28 cellular contexts compared by ENCODE assay signal in genomic region chr19:48977061-48977460, GRCh38. TPM values are rescaled to one million over a fixed set of nuclear protein-coding genes. Genes with fewer than 3 reads are reported as not detected.
A peak's percentile ranks its signal among the peaks of the same experiment; 100 is the strongest.
DNase-seq lines count a peak whose midpoint lies in the region; ATAC-seq and TF ChIP-seq lines count a peak whose summit lies in the region.
"Had no signal": no experiment of that assay in that cellular context is flagged by ENCODE, and none has a peak within 500 bp of the region (broad histone marks: within the 10 kb centered on the region; RNA-seq: fewer than 3 reads in every experiment).

No MANE protein-coding gene starts in this region.

- no peaks in the 10 kb centered on the region for H3K27me3 ChIP-seq in heart right ventricle
- no peaks in the 10 kb centered on the region for H3K27me3 ChIP-seq in tibial artery
- H3K27me3 ChIP-seq in mammary epithelial cell (ENCODE audit: insufficient read depth, low read length) = no peaks in the 10 kb centered on the region
- H3K27me3 ChIP-seq: BE2C had no signal

- H3K4me1 ChIP-seq in heart right ventricle = peaks cover 3 to 40% (median 13%) of the 10 kb centered on the region in 9 donors
- H3K4me1 ChIP-seq in tibial artery = peaks cover 4 to 27% (median 12%) of the 10 kb centered on the region in 4 donors
- peaks cover 11% of the 10 kb centered on the region for H3K4me1 ChIP-seq in mammary epithelial cell (ENCODE audit: insufficient read depth, low read length)
- H3K4me1 ChIP-seq: BE2C had no signal

- TF ChIP-seq CTCF in heart right ventricle (IDR thresholded peaks at IDR 0.05) = no peak
- no peak for TF ChIP-seq CTCF in RWPE1 (conservative IDR thresholded peaks at IDR 0.05; ENCODE audit: low read depth)
- no peak for TF ChIP-seq CTCF in coronary artery (IDR thresholded peaks at IDR 0.05)
- TF ChIP-seq CTCF in tibial artery (IDR thresholded peaks at IDR 0.05) = no peak
- TF ChIP-seq CTCF in mammary epithelial cell (conservative IDR thresholded peaks at IDR 0.05 in 1 of 2, IDR thresholded peaks at IDR 0.05 in 1 of 2; ENCODE audit: extremely low read depth in 1 of 2, insufficient read depth in 1 of 2, low read depth in 1 of 2, low read length in 2 of 2) = no peak

- H3K9me3 ChIP-seq in heart right ventricle (no peaks in the 10 kb centered on the region), tibial artery (no peaks in the 10 kb centered on the region), mammary epithelial cell (replicated peaks; ENCODE audit: insufficient read depth, low read length) (no peaks in the 10 kb centered on the region)
- H3K9me3 ChIP-seq: BE2C had no signal

- no peak overlapping the region for H3K4me2 ChIP-seq in mammary epithelial cell (ENCODE audit: insufficient read depth, low read depth, low read length)

- in situ Hi-C loops in mammary epithelial cell (cut with MboI; ENCODE audit: low sequenced_read_pairs in 2 of 2) = loop anchor here in 1 of 2 donors (25.0 kb wide), 1 partner anchor 340 kb away; the partner anchor contains the start of genes CA11 and DBP

- POLR2A ChIA-PET in RWPE1 (lab: Yijun Ruan, JAX; ENCODE audit: low non-redundant PET) = interaction anchor here (0.6 to 0.7 kb wide), 2 partner anchors 9 to 17 kb away, joined by 5 to 6 read pairs; partner anchors contain the start of gene RUVBL2

- H3K4me3 ChIP-seq in heart right ventricle = no peak overlapping the region
- no peak overlapping the region for H3K4me3 ChIP-seq in coronary artery
- H3K4me3 ChIP-seq in tibial artery = no peak overlapping the region
- H3K4me3 ChIP-seq in mammary epithelial cell (replicated peaks in 1 of 3; ENCODE audit: insufficient read depth in 1 of 3, low read depth in 2 of 3, low read length in 3 of 3) = no peak overlapping the region
- H3K4me3 ChIP-seq: GM23248 had no signal

- dilution Hi-C loops in mammary epithelial cell (cut with HindIII; ENCODE audit: low sequenced_read_pairs) = no loop called here

- no peak overlapping the region for H3K9ac ChIP-seq in mammary epithelial cell (ENCODE audit: insufficient read depth, low read length)
- H3K9ac ChIP-seq: GM23248 had no signal

- H3K27ac ChIP-seq in heart right ventricle (peak overlapping the region in 7 of 10 donors; percentile 77 to 94 (median 91)), RWPE1 (peak overlapping the region; percentile 90), coronary artery (peak overlapping the region; percentile 4 to 97), tibial artery (peak overlapping the region; percentile 78 to 80), mammary epithelial cell (ENCODE audit: insufficient read depth, low read depth, low read length) (no peak overlapping the region)
- H3K27ac ChIP-seq: GM23248 had no signal

- ATAC-seq in heart right ventricle = no peak
- ATAC-seq in left ventricle myocardium superior = no peak
- ATAC-seq: PC-3 had no signal

- WGBS in heart right ventricle, 2 donors = 67 to 76% methylated on average over 2 of the region's 2 CpGs
- 100% methylated on average over 2 of the region's 2 CpGs for WGBS in mammary epithelial cell (ENCODE audit: low coverage, missing lambda C conversion rate)

- H3K79me2 ChIP-seq in mammary epithelial cell (ENCODE audit: insufficient read depth, low read length) = no peaks in the 10 kb centered on the region

- CTCF ChIA-PET in RWPE1 (lab: Yijun Ruan, JAX) = no interaction called here
- CTCF ChIA-PET in mammary epithelial cell (lab: Charles Lee; ENCODE audit: low non-redundant PET) = interaction anchor here (0.8 kb wide), 1 partner anchor 331 kb away, joined by 3 read pairs; the partner anchor contains the start of gene CA11

- H4K20me1 ChIP-seq in mammary epithelial cell (ENCODE audit: insufficient read depth, low read length) = no peaks in the 10 kb centered on the region

- BruUV-seq in mammary epithelial cell (replicated peaks; lab: Mats Ljungman, UMichigan) = no TSS peak

- H2AFZ ChIP-seq in mammary epithelial cell (ENCODE audit: low read depth, low read length) = no peak overlapping the region
- H2AFZ ChIP-seq: GM23248 had no signal

- intact Hi-C loops in heart right ventricle (cut with DNase I) = loop anchor here in 1 of 10 donors (10.0 kb wide), 1 partner anchor 182 kb away; no protein-coding TSS in a partner anchor
- intact Hi-C loops in left ventricle myocardium superior (cut with micrococcal nuclease) = no loop called here
- intact Hi-C loops in tibial artery (cut with DNase I; ENCODE audit: low total_unique reads) = no loop called here
- intact Hi-C loops in mammary epithelial cell (cut with micrococcal nuclease) = no loop called here

- DNase-seq in heart right ventricle (no peak), left ventricle myocardium superior (no peak), RWPE1 (ENCODE audit: low spot score) (no peak), coronary artery (ENCODE audit: low spot score) (no peak), tibial artery (no peak), COLO668 (lab: John Stamatoyannopoulos, UW; ENCODE audit: unreplicated experiment) (no peak), mammary epithelial cell (no peak), NCI-H2171 (lab: John Stamatoyannopoulos, UW) (no peak)
- DNase-seq: 8988T; ACHN; BE2C; CD4-positive, CD25-positive, alpha-beta regulatory T cell; GM23248; H7; Kasumi-1; MV-4-11; NCI-H1105 treated with DMSO at 0.1 percent for 48 hours; NCI-H146; NCI-H1930; NCI-H446 treated with DMSO at 0.1 percent for 48 hours; NCI-H526; NCI-H82; NK-92 treated with Interleukin-12 subunit alpha and Interleukin-12 subunit beta, amount 100 ng/mL, for 24 hours; PC-3; SHP77 had no signal

- H3K36me3 ChIP-seq in heart right ventricle (peaks cover 0 to 84% (median 65%) of the 10 kb centered on the region in 9 donors), tibial artery (peaks cover 41 to 76% (median 46%) of the 10 kb centered on the region in 3 donors), mammary epithelial cell (ENCODE audit: insufficient read depth, low read length) (peaks cover 11% of the 10 kb centered on the region)
- H3K36me3 ChIP-seq: BE2C had no signal

RNA-seq across cellular contexts. Expression of gene FTL, which starts 12.0 kb away (rescaled TPM):
- 1,000 to 10,000 TPM in 2 of 10 donors, 100 to 1,000 TPM in 8; 450 to 3,518 (median 637) TPM for total RNA-seq in heart right ventricle
- polyA plus RNA-seq in heart right ventricle = 1,000 to 10,000 TPM; 1,046 to 1,578 TPM
- total RNA-seq in left ventricle myocardium superior = 684 TPM
- total RNA-seq in mammary epithelial cell = 100 to 1,000 TPM; 186 to 287 TPM
- 181 TPM for polyA plus RNA-seq in mammary epithelial cell
- polyA minus RNA-seq in mammary epithelial cell = 416 TPM

RNA-seq across cellular contexts. Expression of gene GYS1, which starts 16.0 kb away (rescaled TPM):
- total RNA-seq in heart right ventricle = 100 to 1,000 TPM; 139 to 245 (median 201) TPM
- polyA plus RNA-seq in heart right ventricle = 100 to 1,000 TPM; 114 to 128 TPM
- total RNA-seq in left ventricle myocardium superior = 103 TPM
- 10 to 100 TPM; 40.0 to 79.8 TPM for total RNA-seq in mammary epithelial cell
- 88.3 TPM for polyA plus RNA-seq in mammary epithelial cell
- 362 TPM for polyA minus RNA-seq in mammary epithelial cell

RNA-seq across cellular contexts. Expression of gene RUVBL2, which starts 16.6 kb away (rescaled TPM):
- total RNA-seq in heart right ventricle = 10 to 100 TPM; 40.1 to 60.4 (median 49.3) TPM
- polyA plus RNA-seq in heart right ventricle = 100 to 1,000 TPM in 1 of 2 donors, 10 to 100 TPM in 1; 60.1 to 108 TPM
- total RNA-seq in left ventricle myocardium superior = 44.4 TPM
- total RNA-seq in mammary epithelial cell = 100 to 1,000 TPM; 108 to 148 TPM
- 256 TPM for polyA plus RNA-seq in mammary epithelial cell
- polyA minus RNA-seq in mammary epithelial cell = 120 TPM

RNA-seq across cellular contexts. Expression of gene BAX, which starts 22.4 kb away (rescaled TPM):
- 10 to 100 TPM; 11.5 to 41.5 (median 19.5) TPM for total RNA-seq in heart right ventricle
- 10 to 100 TPM; 17.6 to 37.4 TPM for polyA plus RNA-seq in heart right ventricle
- total RNA-seq in left ventricle myocardium superior = 22.0 TPM
- total RNA-seq in mammary epithelial cell = 100 to 1,000 TPM in 1 of 2 donors, 10 to 100 TPM in 1; 53.7 to 180 TPM
- polyA plus RNA-seq in mammary epithelial cell = 77.6 TPM
- 74.0 TPM for polyA minus RNA-seq in mammary epithelial cell

RNA-seq across cellular contexts. Expression of gene LHB, which starts 39.8 kb away (rescaled TPM):
- not detected for total RNA-seq in heart right ventricle
- polyA plus RNA-seq in heart right ventricle = not detected
- total RNA-seq in left ventricle myocardium superior = not detected
- 1 to 10 TPM in 1 of 2 donors, not detected in 1; 1.7 TPM for total RNA-seq in mammary epithelial cell
- not detected for polyA plus RNA-seq in mammary epithelial cell
- not detected for polyA minus RNA-seq in mammary epithelial cell
- total RNA-seq: CD4-positive, CD25-positive, alpha-beta regulatory T cell; G401; GM23248; H7; HT-29; PC-3; SK-MEL-5 had no signal
- polyA plus RNA-seq: CD4-positive, CD25-positive, alpha-beta regulatory T cell had no signal
